1 cellular context compared by ENCODE assay signal in the genomic region with DNA sequence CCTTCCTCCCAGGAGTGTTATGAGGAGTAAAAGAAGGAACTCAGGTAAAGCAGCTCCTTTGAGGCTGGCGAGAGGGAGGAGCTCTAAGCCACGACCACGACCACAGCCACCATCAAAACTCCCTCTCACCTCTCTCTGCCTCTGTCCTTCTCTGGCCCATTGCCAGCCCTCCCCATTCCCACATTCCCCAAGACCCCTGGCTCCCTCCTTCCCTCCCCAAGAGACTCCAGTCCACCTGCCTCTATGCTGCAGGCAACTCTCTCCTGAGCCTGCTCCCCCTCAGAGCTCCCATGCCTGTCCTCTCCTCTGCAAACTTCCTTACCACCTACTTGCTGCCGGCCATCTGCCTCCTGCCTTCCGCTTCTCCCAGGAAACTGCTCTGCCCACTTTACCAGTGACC.
TF ChIP-seq lines count a peak whose summit lies in the region.

No MANE protein-coding gene starts in this region.

TF ChIP-seq in H1, 55 proteins besides CTCF, POLR2A, EP300 and RAD21 (continued from another document):
- TF ChIP-seq, protein P1, sequence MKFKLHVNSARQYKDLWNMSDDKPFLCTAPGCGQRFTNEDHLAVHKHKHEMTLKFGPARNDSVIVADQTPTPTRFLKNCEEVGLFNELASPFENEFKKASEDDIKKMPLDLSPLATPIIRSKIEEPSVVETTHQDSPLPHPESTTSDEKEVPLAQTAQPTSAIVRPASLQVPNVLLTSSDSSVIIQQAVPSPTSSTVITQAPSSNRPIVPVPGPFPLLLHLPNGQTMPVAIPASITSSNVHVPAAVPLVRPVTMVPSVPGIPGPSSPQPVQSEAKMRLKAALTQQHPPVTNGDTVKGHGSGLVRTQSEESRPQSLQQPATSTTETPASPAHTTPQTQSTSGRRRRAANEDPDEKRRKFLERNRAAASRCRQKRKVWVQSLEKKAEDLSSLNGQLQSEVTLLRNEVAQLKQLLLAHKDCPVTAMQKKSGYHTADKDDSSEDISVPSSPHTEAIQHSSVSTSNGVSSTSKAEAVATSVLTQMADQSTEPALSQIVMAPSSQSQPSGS (IDR thresholded peaks at IDR 0.05; ENCODE audit: low read length), result no peak
- TF ChIP-seq SIRT6 (IDR thresholded peaks at IDR 0.05; ENCODE audit: low read length) (no peak), KDM5A (IDR thresholded peaks at IDR 0.05; ENCODE audit: low read length) (no peak), GTF2F1 (IDR thresholded peaks at IDR 0.05; ENCODE audit: borderline replicate concordance, low read depth, low read length) (no peak), POU5F1 (IDR thresholded peaks at IDR 0.05; ENCODE audit: low read depth, low read length) (no peak), KDM4A (IDR thresholded peaks at IDR 0.05; ENCODE audit: low read depth, low read length, severe bottlenecking) (no peak), RFX5 (IDR thresholded peaks at IDR 0.05; ENCODE audit: borderline replicate concordance, low read depth, low read length) (no peak), HDAC2 (IDR thresholded peaks at IDR 0.05; ENCODE audit: borderline replicate concordance in 1 of 2, low read depth in 2 of 2, low read length in 2 of 2) (no peak), BACH1 (IDR thresholded peaks at IDR 0.05; ENCODE audit: low read length) (no peak)
